ENCODE assay signal across 22 cellular contexts in genomic region chr4:39947415-39947814, GRCh38. TPM values are rescaled to one million over a fixed set of nuclear protein-coding genes. Genes with fewer than 3 reads are reported as not detected.
A peak's percentile ranks its signal among the peaks of the same experiment; 100 is the strongest.
DNase-seq lines count a peak whose midpoint lies in the region; ATAC-seq, FAIRE-seq and TF ChIP-seq lines count a peak whose summit lies in the region.
"Had no signal": no experiment of that assay in that cellular context is flagged by ENCODE, and none has a peak within 500 bp of the region (broad histone marks: within the 10 kb centered on the region; RNA-seq: fewer than 3 reads in every experiment).

No MANE protein-coding gene starts in this region.

- DNase-seq in activated CD8-positive, alpha-beta T cell treated with anti-CD3 and anti-CD28 coated beads for 36 hours, result no peak
- no peak for DNase-seq in activated CD8-positive, alpha-beta T cell treated with anti-CD3 and anti-CD28 coated beads, Interleukin-2, amount 10 ng/mL, durations not matched to agents 7 days and 5 days
- DNase-seq in LNCaP clone FGC (ENCODE audit: low read depth), result peak; percentile 30
- DNase-seq in H1 (ENCODE audit: low read depth in 1 of 2, low spot score in 2 of 2), result peak in 1 of 2 experiments; percentile 41
- no peak for DNase-seq in sciatic nerve (ENCODE audit: low spot score)
- DNase-seq in PC-9, result no peak
- DNase-seq in SW 1271 (lab: John Stamatoyannopoulos, UW), result no peak
- DNase-seq in small intestine, result no peak
- DNase-seq: activated CD4-positive, alpha-beta T cell treated with anti-CD3 and anti-CD28 coated beads for 36 hours; activated T-cell treated with anti-CD3 and anti-CD28 coated beads, Interleukin-2, amount 50 U/mL, for 24 hours; Caco-2; caudate nucleus; Karpas-422; NCI-H1417; NCI-H2171; NCI-H82; pancreas; stimulated activated naive CD4-positive, alpha-beta T cell had no signal

- no peak overlapping the region for H3K23ac ChIP-seq in H1 (ENCODE audit: insufficient read length)

- peak overlapping the region; percentile 44 for H3K4ac ChIP-seq in H1 (replicated peaks; ENCODE audit: insufficient read length, low read depth, low read length)

- no peak overlapping the region for H3K14ac ChIP-seq in H1 (ENCODE audit: insufficient read length)

- no peak overlapping the region for H3K4me3 ChIP-seq in LNCaP clone FGC (ENCODE audit: low read depth, low read length)
- no peak overlapping the region for H3K4me3 ChIP-seq in H1 (ENCODE audit: extremely low read depth in 1 of 4, insufficient read depth in 2 of 4, low read depth in 3 of 4, low read length in 4 of 4)
- H3K4me3 ChIP-seq in PC-9, result no peak overlapping the region
- H3K4me3 ChIP-seq in small intestine (ENCODE audit: low read depth in 1 of 2, low read length in 2 of 2), result no peak overlapping the region
- H3K4me3 ChIP-seq: A549, pancreas, smooth muscle cell had no signal

- no peak for TF ChIP-seq POLR2A in H1 (IDR thresholded peaks at IDR 0.05; ENCODE audit: control extremely low read depth in 1 of 2, low read depth in 2 of 2, low read length in 2 of 2)

- WGBS in H1 (ENCODE audit: extremely low coverage in 1 of 2, insufficient coverage in 1 of 2, insufficient read length in 1 of 2, insufficient replicate concordance in 2 of 2, low coverage in 1 of 2, low lambda C conversion rate in 2 of 2, missing lambda C conversion rate in 1 of 2), 2 experiments, result 79% methylated on average over 1 of the region's 1 CpG; no CpG with 5 or more reads in 1 of the 2 experiments
- WGBS in small intestine, 3 donors, result 48 to 57% (median 53%) methylated on average over 1 of the region's 1 CpG

- peaks cover 10% of the 10 kb centered on the region; the same call in 1 of the 2 replicates for H3F3A ChIP-seq in PC-9 (ENCODE audit: insufficient read depth, low read depth)

- H3K27ac ChIP-seq in H1 (ENCODE audit: low read depth, low read length) (no peak overlapping the region), PC-9 (no peak overlapping the region), small intestine (ENCODE audit: low read depth in 1 of 2, low read length in 1 of 2) (no peak overlapping the region)
- H3K27ac ChIP-seq: A549, pancreas, RWPE1 had no signal

- TF ChIP-seq EP300 in H1 (IDR thresholded peaks at IDR 0.05; ENCODE audit: borderline replicate concordance in 1 of 2, low read depth in 2 of 2, low read length in 2 of 2), result no peak

- H3K18ac ChIP-seq in H1 (ENCODE audit: extremely low read depth, low read length), result no peak overlapping the region

- ATAC-seq in activated CD8-positive, alpha-beta T cell treated with anti-CD3 and anti-CD28 coated beads for 36 hours, result no peak
- ATAC-seq in activated CD8-positive, alpha-beta T cell treated with anti-CD3 and anti-CD28 coated beads, Interleukin-2, amount 10 ng/mL, durations not matched to agents 7 days and 5 days, result no peak
- ATAC-seq in sciatic nerve, result peak; percentile 62
- ATAC-seq: A549; activated CD4-positive, alpha-beta T cell treated with anti-CD3 and anti-CD28 coated beads for 36 hours; pancreas had no signal

- H3K4me3 Mint-ChIP-seq in activated CD8-positive, alpha-beta T cell treated with anti-CD3 and anti-CD28 coated beads for 36 hours, result no peak overlapping the region
- H3K4me3 Mint-ChIP-seq in activated CD8-positive, alpha-beta T cell treated with anti-CD3 and anti-CD28 coated beads, Interleukin-2, amount 10 ng/mL, durations not matched to agents 7 days and 5 days, result no peak overlapping the region
- H3K4me3 Mint-ChIP-seq: activated CD4-positive, alpha-beta T cell treated with anti-CD3 and anti-CD28 coated beads for 36 hours; activated T-cell treated with anti-CD3 and anti-CD28 coated beads, Interleukin-2, amount 50 U/mL, for 24 hours; T-helper 2 cell treated with Interferon-gamma antibody and Interleukin-4, amounts not matched to agents 5 μg/mL and 100 μg/mL, for 36 hours had no signal

- H2AFZ ChIP-seq in H1 (ENCODE audit: low read length) (no peak overlapping the region), PC-9 (no peak overlapping the region)

- no peak overlapping the region for H4K5ac ChIP-seq in H1 (ENCODE audit: insufficient read length, low read depth, low read length)

- no peak overlapping the region for H2BK15ac ChIP-seq in H1 (ENCODE audit: low read length)

- peak overlapping the region in 1 of 2 experiments; percentile 72; a peak in 2 of 4 replicates for H3K4me2 ChIP-seq in H1 (ENCODE audit: insufficient read depth in 1 of 2, low read depth in 2 of 2, low read length in 2 of 2)
- no peak overlapping the region for H3K4me2 ChIP-seq in PC-9
- H3K4me2 ChIP-seq: A549, smooth muscle cell had no signal

- no peaks in the 10 kb centered on the region for H3K27me3 Mint-ChIP-seq in activated CD8-positive, alpha-beta T cell treated with anti-CD3 and anti-CD28 coated beads for 36 hours
- no peaks in the 10 kb centered on the region for H3K27me3 Mint-ChIP-seq in activated CD8-positive, alpha-beta T cell treated with anti-CD3 and anti-CD28 coated beads, Interleukin-2, amount 10 ng/mL, durations not matched to agents 7 days and 5 days (ENCODE audit: low read depth)
- H3K27me3 Mint-ChIP-seq: activated CD4-positive, alpha-beta T cell treated with anti-CD3 and anti-CD28 coated beads for 36 hours; activated T-cell treated with anti-CD3 and anti-CD28 coated beads, Interleukin-2, amount 50 U/mL, for 24 hours had no signal

- peak overlapping the region; percentile 31; the same call in 1 of the 2 replicates for H2BK12ac ChIP-seq in H1 (ENCODE audit: low read depth, low read length)

- intact Hi-C loops in activated CD8-positive, alpha-beta T cell treated with anti-CD3 and anti-CD28 coated beads for 36 hours (cut with micrococcal nuclease), result no loop called here
- intact Hi-C loops in sciatic nerve (cut with DNase I) (no loop called here), PC-9 (cut with micrococcal nuclease; ENCODE audit: unreplicated experiment) (no loop called here)

- H3K36me3 ChIP-seq in H1 (ENCODE audit: control insufficient read depth in 2 of 4, insufficient read depth in 4 of 4, low read length in 3 of 4), result no peaks in the 10 kb centered on the region; a peak in 1 of 8 replicates
- H3K36me3 ChIP-seq in PC-9 (ENCODE audit: low read depth), result no peaks in the 10 kb centered on the region
- H3K36me3 ChIP-seq in small intestine (ENCODE audit: control insufficient read depth in 2 of 2, insufficient read depth in 2 of 2, low read length in 2 of 2), result no peaks in the 10 kb centered on the region
- H3K36me3 ChIP-seq: pancreas had no signal

- H4K20me1 ChIP-seq in H1 (replicated peaks in 1 of 2; ENCODE audit: control insufficient read depth in 1 of 2, insufficient read depth in 2 of 2, low read length in 2 of 2), result peaks cover 5 to 9% of the 10 kb centered on the region in 2 experiments
- peaks cover 65% of the 10 kb centered on the region for H4K20me1 ChIP-seq in PC-9 (ENCODE audit: insufficient read depth)

- no peak for TF ChIP-seq RAD21 in H1 (IDR thresholded peaks at IDR 0.05 in 1 of 2, conservative IDR thresholded peaks at IDR 0.05 in 1 of 2; ENCODE audit: low read depth in 2 of 2, low read length in 2 of 2)

- H3K4me1 Mint-ChIP-seq in activated CD8-positive, alpha-beta T cell treated with anti-CD3 and anti-CD28 coated beads for 36 hours (ENCODE audit: low read depth), result peaks cover 45% of the 10 kb centered on the region
- H3K4me1 Mint-ChIP-seq in activated CD8-positive, alpha-beta T cell treated with anti-CD3 and anti-CD28 coated beads, Interleukin-2, amount 10 ng/mL, durations not matched to agents 7 days and 5 days (ENCODE audit: low read depth), result peaks cover 17% of the 10 kb centered on the region

- TF ChIP-seq CTCF in activated CD8-positive, alpha-beta T cell treated with anti-CD3 and anti-CD28 coated beads for 36 hours (IDR thresholded peaks at IDR 0.05), result no peak
- TF ChIP-seq CTCF in LNCaP clone FGC (IDR thresholded peaks at IDR 0.05; ENCODE audit: control insufficient read depth, extremely low read depth, insufficient read depth), result no peak
- no peak for TF ChIP-seq CTCF in H1 (IDR thresholded peaks at IDR 0.05; ENCODE audit: control extremely low read depth in 1 of 3, insufficient read depth in 1 of 3, low read depth in 1 of 3, low read length in 3 of 3)
- no peak for TF ChIP-seq CTCF in PC-9 (conservative IDR thresholded peaks at IDR 0.05)

- H2AK5ac ChIP-seq in H1 (ENCODE audit: low read depth, low read length), result no peak overlapping the region; the same call in 1 of the 2 replicates

- no peak overlapping the region for H2BK5ac ChIP-seq in H1 (ENCODE audit: low read depth, low read length)

- CTCF ChIA-PET in activated CD8-positive, alpha-beta T cell treated with anti-CD3 and anti-CD28 coated beads for 36 hours (lab: Charles Lee), result interaction anchor here (1.0 to 1.4 kb wide), 2 partner anchors 28 to 31 kb away, joined by 4 to 5 read pairs; no protein-coding TSS in a partner anchor
- CTCF ChIA-PET in activated CD8-positive, alpha-beta T cell treated with anti-CD3 and anti-CD28 coated beads, Interleukin-2, amount 10 ng/mL, durations not matched to agents 7 days and 5 days (lab: Charles Lee), result no interaction called here
- CTCF ChIA-PET in H1 (lab: Charles Lee; ENCODE audit: partially characterized antibody) (interaction anchor here (0.6 to 1.4 kb wide), 4 partner anchors 9 to 193 kb away, joined by 3 to 7 read pairs (median 4); no protein-coding TSS in a partner anchor), PC-9 (lab: Charles Lee) (no interaction called here)

- POLR2A ChIA-PET in activated CD8-positive, alpha-beta T cell treated with anti-CD3 and anti-CD28 coated beads for 36 hours (lab: Charles Lee), result interaction anchor here (1.3 to 1.4 kb wide), 2 partner anchors 12 kb away, joined by 3 read pairs; no protein-coding TSS in a partner anchor
- POLR2A ChIA-PET in activated CD8-positive, alpha-beta T cell treated with anti-CD3 and anti-CD28 coated beads, Interleukin-2, amount 10 ng/mL, durations not matched to agents 7 days and 5 days (lab: Charles Lee), result no interaction called here
- POLR2A ChIA-PET in H1 (lab: Charles Lee; ENCODE audit: partially characterized antibody) (interaction anchor here (0.6 to 2.2 kb wide), 5 partner anchors 9 to 489 kb away, joined by 3 to 6 read pairs (median 3); partner anchors contain the start of genes LIAS and RPL9), PC-9 (lab: Charles Lee; ENCODE audit: unreplicated experiment) (interaction anchor here (0.7 kb wide), 1 partner anchor 369 kb away, joined by 14 read pairs; no protein-coding TSS in a partner anchor)

- H3K23me2 ChIP-seq in H1 (ENCODE audit: low read depth, low read length), result no peaks in the 10 kb centered on the region

- peaks cover 23% of the 10 kb centered on the region for H3K36me3 Mint-ChIP-seq in activated CD8-positive, alpha-beta T cell treated with anti-CD3 and anti-CD28 coated beads for 36 hours (ENCODE audit: low read depth)
- H3K36me3 Mint-ChIP-seq in activated CD8-positive, alpha-beta T cell treated with anti-CD3 and anti-CD28 coated beads, Interleukin-2, amount 10 ng/mL, durations not matched to agents 7 days and 5 days (ENCODE audit: low read depth), result peaks cover 16% of the 10 kb centered on the region

- no peak overlapping the region for H3K56ac ChIP-seq in H1 (replicated peaks; ENCODE audit: insufficient read length, low read depth, low read length)

- BruUV-seq in PC-9 (replicated peaks; lab: Mats Ljungman, UMichigan), result no TSS peak

- H2BK120ac ChIP-seq in H1 (replicated peaks; ENCODE audit: low read depth, low read length), result no peak overlapping the region

- no peak overlapping the region for H3K9ac ChIP-seq in H1 (replicated peaks in 1 of 4; ENCODE audit: extremely low read depth in 1 of 4, low read depth in 3 of 4, low read length in 3 of 4)

- no peak overlapping the region for H2BK20ac ChIP-seq in H1 (ENCODE audit: low read length)

- H3K79me2 ChIP-seq in H1 (ENCODE audit: control insufficient read depth in 1 of 2, insufficient read depth in 2 of 2, low read length in 2 of 2) (peaks cover 6 to 91% of the 10 kb centered on the region in 2 experiments), PC-9 (ENCODE audit: low read depth) (peaks cover 99% of the 10 kb centered on the region)

- H3K9me3 ChIP-seq in H1 (ENCODE audit: insufficient read depth in 2 of 2, low read depth in 1 of 2, low read length in 1 of 2), result no peaks in the 10 kb centered on the region
- H3K9me3 ChIP-seq in PC-9 (ENCODE audit: insufficient read depth, low read depth), result no peaks in the 10 kb centered on the region
- H3K9me3 ChIP-seq in small intestine (ENCODE audit: control insufficient read depth, low read depth), result no peaks in the 10 kb centered on the region
- H3K9me3 ChIP-seq: A549, Caco-2, pancreas had no signal

- no peak for FAIRE-seq in H1 (lab: Jason Lieb, UNC)
- FAIRE-seq in small intestine (lab: Jason Lieb, UNC), result no peak
- FAIRE-seq: A549, pancreas had no signal

- H4K91ac ChIP-seq in H1 (replicated peaks; ENCODE audit: insufficient read length, low read length), result peak overlapping the region; percentile 44

- H3K9me3 Mint-ChIP-seq in activated CD8-positive, alpha-beta T cell treated with anti-CD3 and anti-CD28 coated beads for 36 hours, result no peaks in the 10 kb centered on the region
- no peaks in the 10 kb centered on the region for H3K9me3 Mint-ChIP-seq in activated CD8-positive, alpha-beta T cell treated with anti-CD3 and anti-CD28 coated beads, Interleukin-2, amount 10 ng/mL, durations not matched to agents 7 days and 5 days (ENCODE audit: insufficient read depth)
- H3K9me3 Mint-ChIP-seq: activated T-cell treated with anti-CD3 and anti-CD28 coated beads, Interleukin-2, amount 50 U/mL, for 24 hours; T-helper 2 cell treated with Interferon-gamma antibody and Interleukin-4, amounts not matched to agents 5 μg/mL and 100 μg/mL, for 36 hours had no signal

- H3K27me3 ChIP-seq in H1 (replicated peaks in 1 of 4; ENCODE audit: control insufficient read depth in 3 of 4, extremely low read depth in 1 of 4, insufficient read depth in 3 of 4, low read length in 3 of 4), result no peaks in the 10 kb centered on the region
- H3K27me3 ChIP-seq in PC-9 (ENCODE audit: insufficient read depth, low read depth), result no peaks in the 10 kb centered on the region
- no peaks in the 10 kb centered on the region for H3K27me3 ChIP-seq in small intestine (ENCODE audit: control insufficient read depth in 2 of 2, insufficient read depth in 2 of 2, low read length in 2 of 2)
- H3K27me3 ChIP-seq: pancreas had no signal

- H3K27ac Mint-ChIP-seq in activated CD8-positive, alpha-beta T cell treated with anti-CD3 and anti-CD28 coated beads for 36 hours, result peak overlapping the region; percentile 69
- H3K27ac Mint-ChIP-seq in activated CD8-positive, alpha-beta T cell treated with anti-CD3 and anti-CD28 coated beads, Interleukin-2, amount 10 ng/mL, durations not matched to agents 7 days and 5 days, result no peak overlapping the region
- H3K27ac Mint-ChIP-seq: T-helper 2 cell treated with Interferon-gamma antibody and Interleukin-4, amounts not matched to agents 5 μg/mL and 100 μg/mL, for 36 hours had no signal

- H4K8ac ChIP-seq in H1 (ENCODE audit: extremely low read depth, insufficient read depth, low read length), result no peak overlapping the region; the same call in 1 of the 2 replicates

- H3K9me2 ChIP-seq in PC-9 (ENCODE audit: insufficient read depth), result no peaks in the 10 kb centered on the region

- H3K79me1 ChIP-seq in H1 (ENCODE audit: low read depth, low read length), result no peaks in the 10 kb centered on the region; the same call in 1 of the 2 replicates

- H3K4me1 ChIP-seq in H1 (replicated peaks in 1 of 4; ENCODE audit: control insufficient read depth in 3 of 4, insufficient read depth in 4 of 4, low read length in 3 of 4), result peaks cover 0 to 9% (median 6%) of the 10 kb centered on the region in 4 experiments; a peak in 5 of 7 replicates
- no peaks in the 10 kb centered on the region for H3K4me1 ChIP-seq in PC-9 (replicated peaks; ENCODE audit: insufficient read depth)
- no peaks in the 10 kb centered on the region for H3K4me1 ChIP-seq in small intestine (ENCODE audit: control insufficient read depth in 2 of 2, insufficient read depth in 1 of 2, low read depth in 1 of 2, low read length in 1 of 2)

RNA-seq across cellular contexts. Expression of gene PDS5A, which starts 30.3 kb away (rescaled TPM):
- 100 to 1,000 TPM; 105 to 106 TPM for total RNA-seq in activated CD8-positive, alpha-beta T cell treated with anti-CD3 and anti-CD28 coated beads for 36 hours
- 100 to 1,000 TPM; 120 to 126 TPM for total RNA-seq in activated CD8-positive, alpha-beta T cell treated with anti-CD3 and anti-CD28 coated beads, Interleukin-2, amount 10 ng/mL, durations not matched to agents 7 days and 5 days
- total RNA-seq in H1 (2021; fragmentation: NEBNext Ultra II Directional; extraction: Animal tissue kit (Norgen Biotek cat#: 25700)), result 73.8 and 76.6 TPM in 2 replicates
- polyA plus RNA-seq in H1 (2011; rRNA removed) (10.1 and 15.5 TPM in 2 replicates), small intestine (10 to 100 TPM; 17.6 to 23.3 (median 22.7) TPM)
- 21.8 TPM for polyA plus RNA-seq in H1 (2011; cell fraction: cytosol; rRNA removed)
- polyA plus RNA-seq in H1 (2011; cell fraction: nucleus; rRNA removed), result 15.1 TPM
- 19.9 to 69.7 TPM (median 27.8 TPM) in 4 replicates for polyA plus RNA-seq in H1 (2012, experiment 1 of 2)
- 1.6 TPM for polyA plus RNA-seq in H1 (2012, experiment 2 of 2)
- 30.6 TPM for polyA plus RNA-seq in H1 (2013, experiment 1 of 2)
- polyA plus RNA-seq in H1 (2013, experiment 2 of 2), result 29.6 TPM
- 66.4 and 101 TPM in 2 replicates for polyA minus RNA-seq in H1 (2011; rRNA and poly(A)+ RNA removed)
- 82.9 TPM for polyA minus RNA-seq in H1 (2011; cell fraction: cytosol; rRNA and poly(A)+ RNA removed)
- 150 TPM for polyA minus RNA-seq in H1 (2011; cell fraction: nucleus; rRNA and poly(A)+ RNA removed)
- total RNA-seq in sciatic nerve (65.8 TPM), PC-9 (2021) (78.9 and 86.4 TPM in 2 replicates)

Comparison
In these comparisons a context has a peak if more than half of its experiments do, and no peak if none do; other contexts are left out.
1. CTCF ChIA-PET loops: an anchor here in activated CD8-positive, alpha-beta T cell treated with anti-CD3 and anti-CD28 coated beads for 36 hours (1.0 to 1.4 kb wide) and H1 (0.6 to 1.4 kb wide); none called in activated CD8-positive, alpha-beta T cell treated with anti-CD3 and anti-CD28 coated beads, Interleukin-2, amount 10 ng/mL, durations not matched to agents 7 days and 5 days and PC-9.